1 cellular context compared by ENCODE assay signal in the genomic region with DNA sequence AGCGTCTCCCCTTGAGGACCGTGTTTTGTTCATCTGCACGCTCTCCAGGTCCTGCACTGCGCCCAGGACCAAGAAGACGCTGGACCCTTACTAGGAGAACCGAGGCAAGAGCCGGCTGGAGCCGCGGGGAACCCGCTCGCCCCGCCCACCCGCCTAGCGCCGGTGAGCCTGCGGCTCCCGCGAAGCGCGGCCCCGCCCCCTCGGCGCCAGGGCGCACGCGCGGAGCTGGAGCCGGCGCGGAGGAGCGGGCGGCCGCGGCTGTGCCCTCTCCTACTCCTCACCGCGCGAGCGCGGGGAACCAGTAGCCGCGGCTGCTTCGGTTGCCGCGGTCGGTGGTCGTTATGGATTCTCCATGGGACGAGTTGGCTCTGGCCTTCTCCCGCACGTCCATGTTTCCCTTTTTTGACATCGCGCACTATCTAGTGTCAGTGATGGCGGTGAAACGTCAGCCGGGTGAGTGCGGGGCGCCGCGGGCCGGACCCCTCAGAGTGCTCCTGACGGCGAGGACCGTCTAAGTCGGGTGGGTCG.
TF ChIP-seq lines count a peak whose summit lies in the region.

A gene with protein sequence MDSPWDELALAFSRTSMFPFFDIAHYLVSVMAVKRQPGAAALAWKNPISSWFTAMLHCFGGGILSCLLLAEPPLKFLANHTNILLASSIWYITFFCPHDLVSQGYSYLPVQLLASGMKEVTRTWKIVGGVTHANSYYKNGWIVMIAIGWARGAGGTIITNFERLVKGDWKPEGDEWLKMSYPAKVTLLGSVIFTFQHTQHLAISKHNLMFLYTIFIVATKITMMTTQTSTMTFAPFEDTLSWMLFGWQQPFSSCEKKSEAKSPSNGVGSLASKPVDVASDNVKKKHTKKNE (plus strand): TSS at position 222 of the 528 bp plus-strand sequence. CDS start 120 bp downstream, at position 342.

TF ChIP-seq in HepG2, 621 proteins besides CTCF, POLR2A, EP300 and RAD21 (continued from another document and continues in another):
- TF ChIP-seq, protein P1, sequence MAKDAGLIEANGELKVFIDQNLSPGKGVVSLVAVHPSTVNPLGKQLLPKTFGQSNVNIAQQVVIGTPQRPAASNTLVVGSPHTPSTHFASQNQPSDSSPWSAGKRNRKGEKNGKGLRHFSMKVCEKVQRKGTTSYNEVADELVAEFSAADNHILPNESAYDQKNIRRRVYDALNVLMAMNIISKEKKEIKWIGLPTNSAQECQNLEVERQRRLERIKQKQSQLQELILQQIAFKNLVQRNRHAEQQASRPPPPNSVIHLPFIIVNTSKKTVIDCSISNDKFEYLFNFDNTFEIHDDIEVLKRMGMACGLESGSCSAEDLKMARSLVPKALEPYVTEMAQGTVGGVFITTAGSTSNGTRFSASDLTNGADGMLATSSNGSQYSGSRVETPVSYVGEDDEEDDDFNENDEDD (CRISPR knock-in tag; IDR thresholded peaks at IDR 0.05; ENCODE audit: borderline replicate concordance), result peak; percentile 38; the same call in 1 of the 2 replicates
- TF ChIP-seq SRSF9 (IDR thresholded peaks at IDR 0.05; ENCODE audit: borderline replicate concordance, insufficient read depth, low read depth, low read length, poor library complexity, severe bottlenecking), result no peak
- TF ChIP-seq ZMAT3 (CRISPR knock-in tag; conservative IDR thresholded peaks at IDR 0.05), result no peak
- no peak for TF ChIP-seq HCFC1 (IDR thresholded peaks at IDR 0.05; ENCODE audit: low read depth, low read length)
- TF ChIP-seq, protein P2, sequence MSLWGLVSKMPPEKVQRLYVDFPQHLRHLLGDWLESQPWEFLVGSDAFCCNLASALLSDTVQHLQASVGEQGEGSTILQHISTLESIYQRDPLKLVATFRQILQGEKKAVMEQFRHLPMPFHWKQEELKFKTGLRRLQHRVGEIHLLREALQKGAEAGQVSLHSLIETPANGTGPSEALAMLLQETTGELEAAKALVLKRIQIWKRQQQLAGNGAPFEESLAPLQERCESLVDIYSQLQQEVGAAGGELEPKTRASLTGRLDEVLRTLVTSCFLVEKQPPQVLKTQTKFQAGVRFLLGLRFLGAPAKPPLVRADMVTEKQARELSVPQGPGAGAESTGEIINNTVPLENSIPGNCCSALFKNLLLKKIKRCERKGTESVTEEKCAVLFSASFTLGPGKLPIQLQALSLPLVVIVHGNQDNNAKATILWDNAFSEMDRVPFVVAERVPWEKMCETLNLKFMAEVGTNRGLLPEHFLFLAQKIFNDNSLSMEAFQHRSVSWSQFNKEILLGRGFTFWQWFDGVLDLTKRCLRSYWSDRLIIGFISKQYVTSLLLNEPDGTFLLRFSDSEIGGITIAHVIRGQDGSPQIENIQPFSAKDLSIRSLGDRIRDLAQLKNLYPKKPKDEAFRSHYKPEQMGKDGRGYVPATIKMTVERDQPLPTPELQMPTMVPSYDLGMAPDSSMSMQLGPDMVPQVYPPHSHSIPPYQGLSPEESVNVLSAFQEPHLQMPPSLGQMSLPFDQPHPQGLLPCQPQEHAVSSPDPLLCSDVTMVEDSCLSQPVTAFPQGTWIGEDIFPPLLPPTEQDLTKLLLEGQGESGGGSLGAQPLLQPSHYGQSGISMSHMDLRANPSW (CRISPR knock-in tag; IDR thresholded peaks at IDR 0.05; ENCODE audit: borderline replicate concordance), result no peak
- TF ChIP-seq, protein P3, sequence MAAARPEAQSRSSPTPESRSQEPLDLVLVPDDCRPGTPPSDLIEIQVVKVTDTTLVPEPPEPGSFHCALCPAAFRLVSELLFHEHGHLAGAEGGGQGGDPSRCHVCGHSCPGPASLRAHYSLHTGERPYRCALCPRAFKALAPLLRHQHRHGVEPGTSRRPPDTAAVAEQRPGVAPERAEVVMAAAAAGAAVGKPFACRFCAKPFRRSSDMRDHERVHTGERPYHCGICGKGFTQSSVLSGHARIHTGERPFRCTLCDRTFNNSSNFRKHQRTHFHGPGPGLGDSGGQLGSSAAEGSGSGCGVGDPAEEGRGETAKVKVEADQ (CRISPR knock-in tag; IDR thresholded peaks at IDR 0.05; ENCODE audit: borderline replicate concordance), result no peak
- TF ChIP-seq, protein P4, sequence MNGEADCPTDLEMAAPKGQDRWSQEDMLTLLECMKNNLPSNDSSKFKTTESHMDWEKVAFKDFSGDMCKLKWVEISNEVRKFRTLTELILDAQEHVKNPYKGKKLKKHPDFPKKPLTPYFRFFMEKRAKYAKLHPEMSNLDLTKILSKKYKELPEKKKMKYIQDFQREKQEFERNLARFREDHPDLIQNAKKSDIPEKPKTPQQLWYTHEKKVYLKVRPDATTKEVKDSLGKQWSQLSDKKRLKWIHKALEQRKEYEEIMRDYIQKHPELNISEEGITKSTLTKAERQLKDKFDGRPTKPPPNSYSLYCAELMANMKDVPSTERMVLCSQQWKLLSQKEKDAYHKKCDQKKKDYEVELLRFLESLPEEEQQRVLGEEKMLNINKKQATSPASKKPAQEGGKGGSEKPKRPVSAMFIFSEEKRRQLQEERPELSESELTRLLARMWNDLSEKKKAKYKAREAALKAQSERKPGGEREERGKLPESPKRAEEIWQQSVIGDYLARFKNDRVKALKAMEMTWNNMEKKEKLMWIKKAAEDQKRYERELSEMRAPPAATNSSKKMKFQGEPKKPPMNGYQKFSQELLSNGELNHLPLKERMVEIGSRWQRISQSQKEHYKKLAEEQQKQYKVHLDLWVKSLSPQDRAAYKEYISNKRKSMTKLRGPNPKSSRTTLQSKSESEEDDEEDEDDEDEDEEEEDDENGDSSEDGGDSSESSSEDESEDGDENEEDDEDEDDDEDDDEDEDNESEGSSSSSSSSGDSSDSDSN (CRISPR knock-in tag; IDR thresholded peaks at IDR 0.05), result no peak
- TF ChIP-seq, protein P5, sequence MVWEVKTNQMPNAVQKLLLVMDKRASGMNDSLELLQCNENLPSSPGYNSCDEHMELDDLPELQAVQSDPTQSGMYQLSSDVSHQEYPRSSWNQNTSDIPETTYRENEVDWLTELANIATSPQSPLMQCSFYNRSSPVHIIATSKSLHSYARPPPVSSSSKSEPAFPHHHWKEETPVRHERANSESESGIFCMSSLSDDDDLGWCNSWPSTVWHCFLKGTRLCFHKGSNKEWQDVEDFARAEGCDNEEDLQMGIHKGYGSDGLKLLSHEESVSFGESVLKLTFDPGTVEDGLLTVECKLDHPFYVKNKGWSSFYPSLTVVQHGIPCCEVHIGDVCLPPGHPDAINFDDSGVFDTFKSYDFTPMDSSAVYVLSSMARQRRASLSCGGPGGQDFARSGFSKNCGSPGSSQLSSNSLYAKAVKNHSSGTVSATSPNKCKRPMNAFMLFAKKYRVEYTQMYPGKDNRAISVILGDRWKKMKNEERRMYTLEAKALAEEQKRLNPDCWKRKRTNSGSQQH (CRISPR knock-in tag; IDR thresholded peaks at IDR 0.05; ENCODE audit: low read depth), result 0 out of 2 replicates have a peak, but pooled peaks have one; percentile 6
- no peak for TF ChIP-seq ZNF496 (CRISPR knock-in tag; IDR thresholded peaks at IDR 0.05; ENCODE audit: insufficient replicate concordance)
- no peak for TF ChIP-seq SALL1 (CRISPR knock-in tag; IDR thresholded peaks at IDR 0.05)
- no peak for TF ChIP-seq CBX2 (IDR thresholded peaks at IDR 0.05; ENCODE audit: low read depth, low read length)
- TF ChIP-seq CBX2 (CRISPR knock-in tag; IDR thresholded peaks at IDR 0.05; ENCODE audit: low read depth), result no peak
- TF ChIP-seq MEIS1 (CRISPR knock-in tag; IDR thresholded peaks at IDR 0.05; ENCODE audit: borderline replicate concordance), result 0 out of 2 replicates have a peak, but pooled peaks have one; percentile 4
- TF ChIP-seq ZSCAN22 (CRISPR knock-in tag; IDR thresholded peaks at IDR 0.05), result no peak
- TF ChIP-seq, protein P6, sequence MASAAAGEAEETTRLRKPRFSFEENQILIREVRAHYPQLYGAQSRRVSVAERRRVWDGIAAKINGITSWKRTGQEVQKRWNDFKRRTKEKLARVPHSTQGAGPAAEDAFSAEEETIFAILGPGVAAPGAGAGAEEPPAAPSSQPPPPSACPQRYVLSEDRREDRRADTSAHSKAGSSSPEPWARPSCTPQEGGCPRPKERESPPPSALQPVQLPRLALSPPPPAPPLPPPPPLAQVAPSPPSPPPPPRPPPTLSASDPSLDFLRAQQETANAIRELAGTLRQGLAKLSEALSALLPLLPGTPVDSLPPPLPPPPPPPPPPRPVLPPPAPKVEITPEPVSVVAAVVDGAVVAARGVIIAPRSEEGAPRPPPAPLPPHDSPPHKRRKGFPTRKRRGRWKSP (CRISPR knock-in tag; IDR thresholded peaks at IDR 0.05), result no peak; the same call in 1 of the 2 replicates
- TF ChIP-seq ARHGAP35 (CRISPR knock-in tag; IDR thresholded peaks at IDR 0.05; ENCODE audit: borderline replicate concordance), result no peak
- TF ChIP-seq TOE1 (CRISPR knock-in tag; IDR thresholded peaks at IDR 0.05), result no peak
- TF ChIP-seq ZNF772 (CRISPR knock-in tag; IDR thresholded peaks at IDR 0.05), result no peak
- TF ChIP-seq, protein P7, sequence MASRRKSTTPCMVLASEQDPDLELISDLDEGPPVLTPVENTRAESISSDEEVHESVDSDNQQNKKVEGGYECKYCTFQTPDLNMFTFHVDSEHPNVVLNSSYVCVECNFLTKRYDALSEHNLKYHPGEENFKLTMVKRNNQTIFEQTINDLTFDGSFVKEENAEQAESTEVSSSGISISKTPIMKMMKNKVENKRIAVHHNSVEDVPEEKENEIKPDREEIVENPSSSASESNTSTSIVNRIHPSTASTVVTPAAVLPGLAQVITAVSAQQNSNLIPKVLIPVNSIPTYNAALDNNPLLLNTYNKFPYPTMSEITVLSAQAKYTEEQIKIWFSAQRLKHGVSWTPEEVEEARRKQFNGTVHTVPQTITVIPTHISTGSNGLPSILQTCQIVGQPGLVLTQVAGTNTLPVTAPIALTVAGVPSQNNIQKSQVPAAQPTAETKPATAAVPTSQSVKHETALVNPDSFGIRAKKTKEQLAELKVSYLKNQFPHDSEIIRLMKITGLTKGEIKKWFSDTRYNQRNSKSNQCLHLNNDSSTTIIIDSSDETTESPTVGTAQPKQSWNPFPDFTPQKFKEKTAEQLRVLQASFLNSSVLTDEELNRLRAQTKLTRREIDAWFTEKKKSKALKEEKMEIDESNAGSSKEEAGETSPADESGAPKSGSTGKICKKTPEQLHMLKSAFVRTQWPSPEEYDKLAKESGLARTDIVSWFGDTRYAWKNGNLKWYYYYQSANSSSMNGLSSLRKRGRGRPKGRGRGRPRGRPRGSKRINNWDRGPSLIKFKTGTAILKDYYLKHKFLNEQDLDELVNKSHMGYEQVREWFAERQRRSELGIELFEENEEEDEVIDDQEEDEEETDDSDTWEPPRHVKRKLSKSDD (CRISPR knock-in tag; IDR thresholded peaks at IDR 0.05; ENCODE audit: low read depth), result no peak
- no peak for TF ChIP-seq DNMT1 (CRISPR knock-in tag; IDR thresholded peaks at IDR 0.05)
- no peak for TF ChIP-seq ZFP41 (CRISPR knock-in tag; IDR thresholded peaks at IDR 0.05; ENCODE audit: borderline replicate concordance)
- TF ChIP-seq, protein P8, sequence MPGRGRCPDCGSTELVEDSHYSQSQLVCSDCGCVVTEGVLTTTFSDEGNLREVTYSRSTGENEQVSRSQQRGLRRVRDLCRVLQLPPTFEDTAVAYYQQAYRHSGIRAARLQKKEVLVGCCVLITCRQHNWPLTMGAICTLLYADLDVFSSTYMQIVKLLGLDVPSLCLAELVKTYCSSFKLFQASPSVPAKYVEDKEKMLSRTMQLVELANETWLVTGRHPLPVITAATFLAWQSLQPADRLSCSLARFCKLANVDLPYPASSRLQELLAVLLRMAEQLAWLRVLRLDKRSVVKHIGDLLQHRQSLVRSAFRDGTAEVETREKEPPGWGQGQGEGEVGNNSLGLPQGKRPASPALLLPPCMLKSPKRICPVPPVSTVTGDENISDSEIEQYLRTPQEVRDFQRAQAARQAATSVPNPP (CRISPR knock-in tag; IDR thresholded peaks at IDR 0.05), result no peak; the same call in 1 of the 2 replicates
- TF ChIP-seq HNRNPK (IDR thresholded peaks at IDR 0.05; ENCODE audit: low read depth, low read length, poor library complexity, severe bottlenecking), result no peak
- TF ChIP-seq, protein P9, sequence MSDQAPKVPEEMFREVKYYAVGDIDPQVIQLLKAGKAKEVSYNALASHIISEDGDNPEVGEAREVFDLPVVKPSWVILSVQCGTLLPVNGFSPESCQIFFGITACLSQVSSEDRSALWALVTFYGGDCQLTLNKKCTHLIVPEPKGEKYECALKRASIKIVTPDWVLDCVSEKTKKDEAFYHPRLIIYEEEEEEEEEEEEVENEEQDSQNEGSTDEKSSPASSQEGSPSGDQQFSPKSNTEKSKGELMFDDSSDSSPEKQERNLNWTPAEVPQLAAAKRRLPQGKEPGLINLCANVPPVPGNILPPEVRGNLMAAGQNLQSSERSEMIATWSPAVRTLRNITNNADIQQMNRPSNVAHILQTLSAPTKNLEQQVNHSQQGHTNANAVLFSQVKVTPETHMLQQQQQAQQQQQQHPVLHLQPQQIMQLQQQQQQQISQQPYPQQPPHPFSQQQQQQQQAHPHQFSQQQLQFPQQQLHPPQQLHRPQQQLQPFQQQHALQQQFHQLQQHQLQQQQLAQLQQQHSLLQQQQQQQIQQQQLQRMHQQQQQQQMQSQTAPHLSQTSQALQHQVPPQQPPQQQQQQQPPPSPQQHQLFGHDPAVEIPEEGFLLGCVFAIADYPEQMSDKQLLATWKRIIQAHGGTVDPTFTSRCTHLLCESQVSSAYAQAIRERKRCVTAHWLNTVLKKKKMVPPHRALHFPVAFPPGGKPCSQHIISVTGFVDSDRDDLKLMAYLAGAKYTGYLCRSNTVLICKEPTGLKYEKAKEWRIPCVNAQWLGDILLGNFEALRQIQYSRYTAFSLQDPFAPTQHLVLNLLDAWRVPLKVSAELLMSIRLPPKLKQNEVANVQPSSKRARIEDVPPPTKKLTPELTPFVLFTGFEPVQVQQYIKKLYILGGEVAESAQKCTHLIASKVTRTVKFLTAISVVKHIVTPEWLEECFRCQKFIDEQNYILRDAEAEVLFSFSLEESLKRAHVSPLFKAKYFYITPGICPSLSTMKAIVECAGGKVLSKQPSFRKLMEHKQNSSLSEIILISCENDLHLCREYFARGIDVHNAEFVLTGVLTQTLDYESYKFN (CRISPR knock-in tag; conservative IDR thresholded peaks at IDR 0.05), result no peak
- TF ChIP-seq ZNF121 (CRISPR knock-in tag; IDR thresholded peaks at IDR 0.05), result no peak
- no peak for TF ChIP-seq TSC22D2 (CRISPR knock-in tag; IDR thresholded peaks at IDR 0.05; ENCODE audit: borderline replicate concordance)
- TF ChIP-seq ZNF577 (CRISPR knock-in tag; IDR thresholded peaks at IDR 0.05; ENCODE audit: borderline replicate concordance, low read depth), result no peak
- no peak for TF ChIP-seq NFIC (IDR thresholded peaks at IDR 0.05; ENCODE audit: low read length)
- no peak for TF ChIP-seq ZNF556 (CRISPR knock-in tag; IDR thresholded peaks at IDR 0.05; ENCODE audit: borderline replicate concordance)
- TF ChIP-seq KLF12 (CRISPR knock-in tag; IDR thresholded peaks at IDR 0.05; ENCODE audit: borderline replicate concordance), result no peak
- TF ChIP-seq, protein P10, sequence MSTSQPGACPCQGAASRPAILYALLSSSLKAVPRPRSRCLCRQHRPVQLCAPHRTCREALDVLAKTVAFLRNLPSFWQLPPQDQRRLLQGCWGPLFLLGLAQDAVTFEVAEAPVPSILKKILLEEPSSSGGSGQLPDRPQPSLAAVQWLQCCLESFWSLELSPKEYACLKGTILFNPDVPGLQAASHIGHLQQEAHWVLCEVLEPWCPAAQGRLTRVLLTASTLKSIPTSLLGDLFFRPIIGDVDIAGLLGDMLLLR (CRISPR knock-in tag; IDR thresholded peaks at IDR 0.05), result no peak
- TF ChIP-seq ZC3H4 (CRISPR knock-in tag; IDR thresholded peaks at IDR 0.05; ENCODE audit: borderline replicate concordance), result no peak
- TF ChIP-seq, protein P11, sequence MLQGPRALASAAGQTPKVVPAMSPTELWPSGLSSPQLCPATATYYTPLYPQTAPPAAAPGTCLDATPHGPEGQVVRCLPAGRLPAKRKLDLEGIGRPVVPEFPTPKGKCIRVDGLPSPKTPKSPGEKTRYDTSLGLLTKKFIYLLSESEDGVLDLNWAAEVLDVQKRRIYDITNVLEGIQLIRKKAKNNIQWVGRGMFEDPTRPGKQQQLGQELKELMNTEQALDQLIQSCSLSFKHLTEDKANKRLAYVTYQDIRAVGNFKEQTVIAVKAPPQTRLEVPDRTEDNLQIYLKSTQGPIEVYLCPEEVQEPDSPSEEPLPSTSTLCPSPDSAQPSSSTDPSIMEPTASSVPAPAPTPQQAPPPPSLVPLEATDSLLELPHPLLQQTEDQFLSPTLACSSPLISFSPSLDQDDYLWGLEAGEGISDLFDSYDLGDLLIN (CRISPR knock-in tag; IDR thresholded peaks at IDR 0.05; ENCODE audit: borderline replicate concordance), result no peak
- peak; percentile 59; the same call in 1 of the 2 replicates for TF ChIP-seq POLR2G (IDR thresholded peaks at IDR 0.05; ENCODE audit: low read depth, low read length)
